Comparison of ENCODE assay signal across 9 cellular contexts in the genomic region with DNA sequence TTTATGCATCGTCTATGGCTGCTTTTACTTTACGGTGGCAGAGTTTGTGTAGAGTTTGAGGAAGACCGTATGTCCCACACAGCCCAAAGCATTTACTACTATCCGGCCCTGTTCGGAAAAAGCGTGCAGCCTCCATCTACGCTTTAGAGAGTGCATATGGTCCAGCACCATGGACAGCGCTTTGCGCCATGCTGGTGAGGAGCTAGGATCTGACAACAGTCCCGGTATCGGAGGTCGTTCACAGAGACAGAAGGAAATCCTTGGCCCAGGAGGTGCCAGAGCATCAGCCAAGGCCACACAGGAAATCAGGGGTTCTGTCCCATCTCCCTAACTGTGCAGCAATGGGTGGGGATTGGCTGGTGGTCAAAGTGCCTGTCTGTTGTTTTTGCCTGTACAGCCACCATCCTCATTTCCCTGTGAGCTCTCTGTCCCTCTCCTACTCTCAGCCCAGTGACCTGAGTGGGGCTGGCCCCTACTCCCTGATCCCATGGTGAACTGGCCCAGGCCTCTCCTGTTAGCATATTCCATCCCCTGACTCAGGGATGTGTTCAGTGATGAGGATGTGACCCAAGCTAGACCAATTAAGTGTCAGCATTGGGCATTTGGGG. TPM values are rescaled to one million over a fixed set of nuclear protein-coding genes. Genes with fewer than 3 reads are reported as not detected.
DNase-seq lines count a peak whose midpoint lies in the region; ATAC-seq, FAIRE-seq and TF ChIP-seq lines count a peak whose summit lies in the region.
"Had no signal": no experiment of that assay in that cellular context is flagged by ENCODE, and none has a peak within 500 bp of the region (broad histone marks: within the 10 kb centered on the region; RNA-seq: fewer than 3 reads in every experiment).

No MANE protein-coding gene starts in this region.

- SMC1A ChIA-PET in GM12878 (lab: Charles Lee; ENCODE audit: uncharacterized antibody, unreplicated experiment), result interaction anchor here (1.0 kb wide), 1 partner anchor 134 kb away, joined by 3 read pairs; no protein-coding TSS in a partner anchor

- no TSS peak for BruUV-seq in GM12878 (replicated peaks; lab: Mats Ljungman, UMichigan)

- CTCF ChIA-PET in SK-N-SH (lab: Yijun Ruan, JAX), result interaction anchor here (1.0 to 1.2 kb wide), 2 partner anchors 9 to 10 kb away, joined by 3 to 4 read pairs; no protein-coding TSS in a partner anchor
- CTCF ChIA-PET in GM12878 (lab: Yijun Ruan, JAX), result no interaction called here

- no peaks in the 10 kb centered on the region for H3K9me2 ChIP-seq in SK-N-SH

- no peak for TF ChIP-seq POLR2A in GM12878 (IDR thresholded peaks at IDR 0.05; ENCODE audit: low read depth, low read length)

- no peak overlapping the region for H3K27ac ChIP-seq in SK-N-SH (ENCODE audit: low read depth in 2 of 2, low read length in 1 of 2)
- H3K27ac ChIP-seq in GM12878 (ENCODE audit: control insufficient read depth, insufficient read depth), result no peak overlapping the region

- in situ Hi-C loops in GM12878 (cut with MboI), result no loop called here

- TF ChIP-seq CTCF in SK-N-SH (IDR thresholded peaks at IDR 0.05) (no peak), GM12878 (IDR thresholded peaks at IDR 0.05 in 2 of 3, conservative IDR thresholded peaks at IDR 0.05 in 1 of 3; ENCODE audit: control insufficient read depth in 2 of 3, extremely low read depth in 1 of 3, insufficient read depth in 1 of 3, low read depth in 3 of 3, low read length in 3 of 3) (no peak), kidney epithelial cell (IDR thresholded peaks at IDR 0.05; ENCODE audit: insufficient read depth, low read length, poor library complexity, severe bottlenecking) (no peak), D721Med (IDR thresholded peaks at IDR 0.05; ENCODE audit: insufficient read depth, missing control alignments) (no peak)

- TF ChIP-seq RAD21 in SK-N-SH (IDR thresholded peaks at IDR 0.05; ENCODE audit: low read length) (no peak), GM12878 (IDR thresholded peaks at IDR 0.05; ENCODE audit: insufficient read depth, low read depth, low read length) (no peak)

- H4K20me1 ChIP-seq in SK-N-SH (ENCODE audit: insufficient read depth) (no peaks in the 10 kb centered on the region), GM12878 (ENCODE audit: control insufficient read depth, insufficient read depth) (no peaks in the 10 kb centered on the region; the same call in 1 of the 2 replicates)

- no peak overlapping the region for H2AFZ ChIP-seq in SK-N-SH (ENCODE audit: low read depth)
- H2AFZ ChIP-seq in GM12878 (ENCODE audit: control insufficient read depth, low read depth, low read length), result no peak overlapping the region

- DNase-seq in GOT3 (lab: John Stamatoyannopoulos, UW) (peak; percentile 10), SK-N-SH (no peak), GM12878 (ENCODE audit: low read depth, low spot score) (no peak), kidney epithelial cell (ENCODE audit: low read depth) (peak; percentile 4), D721Med (ENCODE audit: insufficient read length, low spot score) (no peak)
- DNase-seq in stimulated activated CD8-positive, alpha-beta memory T cell treated with anti-CD3 and anti-CD28 coated beads, Interleukin-15, amount 100 ng/mL, for 1 hour (ENCODE audit: low read depth), result peak; percentile 14

- peak; percentile 59 for ATAC-seq in GM12878
- no peak for ATAC-seq in GM18873 (IDR thresholded peaks at IDR 0.05; ENCODE audit: low FRiP score, unreplicated experiment)
- ATAC-seq in HG03175 (IDR thresholded peaks at IDR 0.05; ENCODE audit: unreplicated experiment), result no peak

- no peaks in the 10 kb centered on the region for H3K36me3 ChIP-seq in SK-N-SH (replicated peaks in 1 of 2; ENCODE audit: control insufficient read depth in 1 of 2, insufficient read depth in 2 of 2, low read length in 1 of 2)
- H3K36me3 ChIP-seq in GM12878 (ENCODE audit: control insufficient read depth in 2 of 2, insufficient read depth in 2 of 2, low read length in 1 of 2), result no peaks in the 10 kb centered on the region
- H3K36me3 ChIP-seq in kidney epithelial cell (ENCODE audit: control insufficient read depth, insufficient read depth, low read length), result no peaks in the 10 kb centered on the region

- no peak overlapping the region for H3K4me3 ChIP-seq in SK-N-SH (ENCODE audit: low read depth in 2 of 2, low read length in 1 of 2)
- H3K4me3 ChIP-seq in GM12878, result no peak overlapping the region
- no peak overlapping the region for H3K4me3 ChIP-seq in kidney epithelial cell (ENCODE audit: low read depth, low read length)

- no peaks in the 10 kb centered on the region for H3K4me1 ChIP-seq in SK-N-SH (ENCODE audit: control insufficient read depth in 1 of 2, insufficient read depth in 2 of 2, low read depth in 1 of 2, low read length in 1 of 2)
- no peaks in the 10 kb centered on the region for H3K4me1 ChIP-seq in GM12878 (ENCODE audit: control insufficient read depth, insufficient read depth, low read length)

- H3K27me3 ChIP-seq in SK-N-SH (ENCODE audit: insufficient read depth) (peaks cover 20% of the 10 kb centered on the region; the same call in 1 of the 2 replicates), GM12878 (replicated peaks in 1 of 2; ENCODE audit: control insufficient read depth in 2 of 2, insufficient read depth in 2 of 2, low read length in 1 of 2) (no peaks in the 10 kb centered on the region; a peak in 2 of 4 replicates), kidney epithelial cell (ENCODE audit: control insufficient read depth, insufficient read depth, low read length) (no peaks in the 10 kb centered on the region)

- H3K4me2 ChIP-seq in SK-N-SH, result no peak overlapping the region
- H3K4me2 ChIP-seq in GM12878 (ENCODE audit: control insufficient read depth, insufficient read depth), result no peak overlapping the region

- WGBS in SK-N-SH (ENCODE audit: low lambda C conversion rate), result 63% methylated on average over 12 of the region's 12 CpGs
- whole genome bisulfite sequencing in GM12878 (ENCODE audit: insufficient coverage, insufficient replicate concordance, low lambda C conversion rate, missing lambda C conversion rate), result 20% methylated on average over 12 of the region's 12 CpGs

- FAIRE-seq in GM12878 (lab: Jason Lieb, UNC), result no peak
- FAIRE-seq in D721Med (lab: Jason Lieb, UNC), result no peak

- POLR2A ChIA-PET in SK-N-SH (lab: Yijun Ruan, JAX) (no interaction called here), GM12878 (lab: Charles Lee) (no interaction called here)

- no peaks in the 10 kb centered on the region for H3F3A ChIP-seq in SK-N-SH (replicated peaks; ENCODE audit: insufficient read depth)

- TF ChIP-seq EP300 in SK-N-SH (IDR thresholded peaks at IDR 0.05; ENCODE audit: borderline replicate concordance in 1 of 2, low read depth in 1 of 2, low read length in 1 of 2) (no peak), GM12878 (IDR thresholded peaks at IDR 0.05; ENCODE audit: borderline replicate concordance in 1 of 2, control insufficient read depth in 1 of 2, low read depth in 2 of 2, low read length in 2 of 2) (no peak)

- H3K79me2 ChIP-seq in SK-N-SH (ENCODE audit: insufficient read depth), result no peaks in the 10 kb centered on the region
- H3K79me2 ChIP-seq in GM12878 (ENCODE audit: control insufficient read depth, insufficient read depth, low read length), result no peaks in the 10 kb centered on the region

- RAD21 ChIA-PET in GM12878 (lab: Charles Lee; ENCODE audit: unreplicated experiment), result interaction anchor here (1.0 kb wide), 1 partner anchor 81 kb away, joined by 3 read pairs; a partner anchor contains a TSS

- H3K9me3 ChIP-seq in SK-N-SH, result no peaks in the 10 kb centered on the region
- H3K9me3 ChIP-seq in GM12878 (replicated peaks; ENCODE audit: control insufficient read depth, insufficient read depth, low read length), result no peaks in the 10 kb centered on the region

- intact Hi-C loops in GM12878 (cut with micrococcal nuclease; ENCODE audit: unreplicated experiment), result no loop called here

- H3K9ac ChIP-seq in SK-N-SH (no peak overlapping the region), GM12878 (ENCODE audit: control insufficient read depth, insufficient read depth, low read length) (no peak overlapping the region)

RNA-seq across cellular contexts. Expression of a gene that starts 16.2 kb away (rescaled TPM):
- not detected in 2 replicates for polyA plus RNA-seq in SK-N-SH (2012; rRNA removed)
- not detected in 2 replicates for polyA plus RNA-seq in SK-N-SH (2012; cell fraction: cytosol; rRNA removed)
- not detected in 2 replicates for polyA plus RNA-seq in SK-N-SH (2012; cell fraction: nucleus; rRNA removed)
- not detected in 2 replicates for total RNA-seq in GM12878 (2013; cell fraction: nucleolus; rRNA removed)
- total RNA-seq in GM12878 (2014; rRNA removed), result not detected in 2 replicates
- total RNA-seq in GM12878 (2014; rRNA removed; fragmentation: Illumina TruSeq; extraction: Trizol), result not detected in 2 replicates
- total RNA-seq in GM12878 (2021), result not detected in 2 replicates
- polyA plus RNA-seq in GM12878 (2011; ENCODE audit: low read depth), result not detected
- 0.07 TPM in 1 of 2 replicates, not detected in the other for polyA plus RNA-seq in GM12878 (2011; rRNA removed)
- polyA plus RNA-seq in GM12878 (2011; cell fraction: cytosol; rRNA removed), result 0.16 and 0.18 TPM in 2 replicates
- 0.55 and 1.3 TPM in 2 replicates for polyA plus RNA-seq in GM12878 (2011; cell fraction: nucleus; rRNA removed)
- not detected in 2 replicates for polyA plus RNA-seq in GM12878 (2012)
- not detected in 2 replicates for polyA plus RNA-seq in GM12878 (2014; fragmentation: Illumina TruSeq; extraction: Trizol)
- not detected for polyA plus RNA-seq in GM12878 (2014; fragmentation: Nextera tagmentation; extraction: Ambion mirVana)
- polyA plus RNA-seq in GM12878 (2014; rRNA removed), result not detected in 2 replicates
- not detected for polyA plus RNA-seq in GM12878 (2016; fragmentation: Nextera tagmentation; extraction: Ambion mirVana)
- polyA minus RNA-seq in GM12878 (2011; rRNA and poly(A)+ RNA removed), result not detected in 2 replicates
- not detected in 2 replicates for polyA minus RNA-seq in GM12878 (2011; cell fraction: cytosol; rRNA and poly(A)+ RNA removed)
- polyA minus RNA-seq in GM12878 (2011; cell fraction: nucleus; rRNA and poly(A)+ RNA removed), result not detected in 2 replicates
- total RNA-seq in kidney epithelial cell, result not detected in 2 replicates
- total RNA-seq: epithelial cell of proximal tubule had no signal

RNA-seq across cellular contexts. Expression of a gene that starts 23.5 kb away (rescaled TPM):
- polyA plus RNA-seq in SK-N-SH (2012; rRNA removed) (not detected in 2 replicates), GM12878 (2011; rRNA removed) (not detected in 2 replicates), GM12878 (2014; fragmentation: Illumina TruSeq; extraction: Trizol) (not detected in 2 replicates), GM12878 (2014; fragmentation: Nextera tagmentation; extraction: Ambion mirVana) (not detected), GM12878 (2014; rRNA removed) (not detected in 2 replicates), GM12878 (2016; fragmentation: Nextera tagmentation; extraction: Ambion mirVana) (not detected)
- polyA plus RNA-seq in SK-N-SH (2012; cell fraction: cytosol; rRNA removed), result not detected in 2 replicates
- polyA plus RNA-seq in SK-N-SH (2012; cell fraction: nucleus; rRNA removed), result not detected in 2 replicates
- total RNA-seq in GM12878 (2013; cell fraction: nucleolus; rRNA removed), result not detected in 2 replicates
- total RNA-seq in GM12878 (2014; rRNA removed) (not detected in 2 replicates), GM12878 (2014; rRNA removed; fragmentation: Illumina TruSeq; extraction: Trizol) (not detected in 2 replicates), GM12878 (2021) (not detected in 2 replicates), kidney epithelial cell (0.68 and 0.92 TPM in 2 replicates)
- not detected for polyA plus RNA-seq in GM12878 (2011; ENCODE audit: low read depth)
- polyA plus RNA-seq in GM12878 (2011; cell fraction: cytosol; rRNA removed), result not detected in 2 replicates
- polyA plus RNA-seq in GM12878 (2011; cell fraction: nucleus; rRNA removed), result 0.09 TPM in 1 of 2 replicates, not detected in the other
- polyA plus RNA-seq in GM12878 (2012), result not detected in 2 replicates
- polyA minus RNA-seq in GM12878 (2011; rRNA and poly(A)+ RNA removed), result not detected in 2 replicates
- polyA minus RNA-seq in GM12878 (2011; cell fraction: cytosol; rRNA and poly(A)+ RNA removed), result not detected in 2 replicates
- polyA minus RNA-seq in GM12878 (2011; cell fraction: nucleus; rRNA and poly(A)+ RNA removed), result not detected in 2 replicates
- total RNA-seq: epithelial cell of proximal tubule had no signal

RNA-seq across cellular contexts. Expression of a gene that starts 27.9 kb away (rescaled TPM):
- polyA plus RNA-seq in SK-N-SH (2012; rRNA removed) (0.21 and 0.37 TPM in 2 replicates), GM12878 (2011; rRNA removed) (0.03 TPM in 1 of 2 replicates, not detected in the other), GM12878 (2014; fragmentation: Illumina TruSeq; extraction: Trizol) (0.08 TPM in 1 of 2 replicates, not detected in the other), GM12878 (2014; fragmentation: Nextera tagmentation; extraction: Ambion mirVana) (not detected), GM12878 (2014; rRNA removed) (0.06 TPM in 1 of 2 replicates, not detected in the other), GM12878 (2016; fragmentation: Nextera tagmentation; extraction: Ambion mirVana) (not detected)
- 0.12 and 0.20 TPM in 2 replicates for polyA plus RNA-seq in SK-N-SH (2012; cell fraction: cytosol; rRNA removed)
- 0.25 and 0.43 TPM in 2 replicates for polyA plus RNA-seq in SK-N-SH (2012; cell fraction: nucleus; rRNA removed)
- 0.39 and 0.69 TPM in 2 replicates for total RNA-seq in GM12878 (2013; cell fraction: nucleolus; rRNA removed)
- total RNA-seq in GM12878 (2014; rRNA removed) (not detected in 2 replicates), GM12878 (2014; rRNA removed; fragmentation: Illumina TruSeq; extraction: Trizol) (not detected in 2 replicates), GM12878 (2021) (not detected in 2 replicates), kidney epithelial cell (0.50 and 1.0 TPM in 2 replicates)
- polyA plus RNA-seq in GM12878 (2011; ENCODE audit: low read depth), result not detected
- polyA plus RNA-seq in GM12878 (2011; cell fraction: cytosol; rRNA removed), result 0.05 and 0.10 TPM in 2 replicates
- polyA plus RNA-seq in GM12878 (2011; cell fraction: nucleus; rRNA removed), result 0.12 and 0.24 TPM in 2 replicates
- 0.07 and 0.18 TPM in 2 replicates for polyA plus RNA-seq in GM12878 (2012)
- 0.10 TPM in 1 of 2 replicates, not detected in the other for polyA minus RNA-seq in GM12878 (2011; rRNA and poly(A)+ RNA removed)
- polyA minus RNA-seq in GM12878 (2011; cell fraction: cytosol; rRNA and poly(A)+ RNA removed), result not detected in 2 replicates
- 0.12 TPM in 1 of 2 replicates, not detected in the other for polyA minus RNA-seq in GM12878 (2011; cell fraction: nucleus; rRNA and poly(A)+ RNA removed)
- total RNA-seq: epithelial cell of proximal tubule had no signal

RNA-seq across cellular contexts. Expression of a gene that starts 39.6 kb away (rescaled TPM):
- polyA plus RNA-seq in SK-N-SH (2012; rRNA removed) (31.8 and 66.7 TPM in 2 replicates), GM12878 (2011; rRNA removed) (1.3 and 2.2 TPM in 2 replicates), GM12878 (2014; fragmentation: Illumina TruSeq; extraction: Trizol) (0.91 TPM in 1 of 2 replicates, not detected in the other), GM12878 (2014; fragmentation: Nextera tagmentation; extraction: Ambion mirVana) (under 1 TPM in 1 of 2 experiments, not detected in 1; 0.07 TPM), GM12878 (2014; rRNA removed) (0.62 and 0.83 TPM in 2 replicates), GM12878 (2016; fragmentation: Nextera tagmentation; extraction: Ambion mirVana) (1 to 10 TPM; 1.2 to 1.8 TPM)
- 22.4 and 36.2 TPM in 2 replicates for polyA plus RNA-seq in SK-N-SH (2012; cell fraction: cytosol; rRNA removed)
- polyA plus RNA-seq in SK-N-SH (2012; cell fraction: nucleus; rRNA removed), result 41.1 and 43.6 TPM in 2 replicates
- total RNA-seq in GM12878 (2013; cell fraction: nucleolus; rRNA removed), result 0.23 and 0.47 TPM in 2 replicates
- total RNA-seq in GM12878 (2014; rRNA removed) (1.0 and 1.9 TPM in 2 replicates), GM12878 (2014; rRNA removed; fragmentation: Illumina TruSeq; extraction: Trizol) (0.45 TPM in 1 of 2 replicates, not detected in the other), GM12878 (2021) (0.51 and 1.5 TPM in 2 replicates), kidney epithelial cell (6.3 and 9.3 TPM in 2 replicates)
- 1.2 TPM for polyA plus RNA-seq in GM12878 (2011; ENCODE audit: low read depth)
- polyA plus RNA-seq in GM12878 (2011; cell fraction: cytosol; rRNA removed), result 1.5 and 1.8 TPM in 2 replicates
- 5.1 and 5.7 TPM in 2 replicates for polyA plus RNA-seq in GM12878 (2011; cell fraction: nucleus; rRNA removed)
- polyA plus RNA-seq in GM12878 (2012), result 1.5 and 1.7 TPM in 2 replicates
- polyA minus RNA-seq in GM12878 (2011; rRNA and poly(A)+ RNA removed), result 1.3 and 6.9 TPM in 2 replicates
- polyA minus RNA-seq in GM12878 (2011; cell fraction: cytosol; rRNA and poly(A)+ RNA removed), result 1.3 and 1.5 TPM in 2 replicates
- 1.7 and 1.9 TPM in 2 replicates for polyA minus RNA-seq in GM12878 (2011; cell fraction: nucleus; rRNA and poly(A)+ RNA removed)

RNA-seq across cellular contexts. Expression of a gene that starts 53.4 kb away (rescaled TPM):
- 6.5 and 7.8 TPM in 2 replicates for polyA plus RNA-seq in SK-N-SH (2012; rRNA removed)
- polyA plus RNA-seq in SK-N-SH (2012; cell fraction: cytosol; rRNA removed), result 1.7 and 3.8 TPM in 2 replicates
- 46.4 and 70.7 TPM in 2 replicates for polyA plus RNA-seq in SK-N-SH (2012; cell fraction: nucleus; rRNA removed)
- 37.1 and 46.1 TPM in 2 replicates for total RNA-seq in GM12878 (2013; cell fraction: nucleolus; rRNA removed)
- 2.1 and 2.9 TPM in 2 replicates for total RNA-seq in GM12878 (2014; rRNA removed)
- 0.55 and 0.76 TPM in 2 replicates for total RNA-seq in GM12878 (2014; rRNA removed; fragmentation: Illumina TruSeq; extraction: Trizol)
- 19.3 and 22.3 TPM in 2 replicates for total RNA-seq in GM12878 (2021)
- 35.3 TPM for polyA plus RNA-seq in GM12878 (2011; ENCODE audit: low read depth)
- 1.2 and 1.8 TPM in 2 replicates for polyA plus RNA-seq in GM12878 (2011; rRNA removed)
- polyA plus RNA-seq in GM12878 (2011; cell fraction: cytosol; rRNA removed), result 2.7 and 3.1 TPM in 2 replicates
- 137 and 211 TPM in 2 replicates for polyA plus RNA-seq in GM12878 (2011; cell fraction: nucleus; rRNA removed)
- 22.5 and 43.9 TPM in 2 replicates for polyA plus RNA-seq in GM12878 (2012)
- polyA plus RNA-seq in GM12878 (2014; fragmentation: Illumina TruSeq; extraction: Trizol), result 1.3 and 3.2 TPM in 2 replicates
- under 1 TPM in 1 of 2 experiments, not detected in 1; 0.05 TPM for polyA plus RNA-seq in GM12878 (2014; fragmentation: Nextera tagmentation; extraction: Ambion mirVana)
- 20.0 and 22.9 TPM in 2 replicates for polyA plus RNA-seq in GM12878 (2014; rRNA removed)
- 1 to 10 TPM; 2.3 to 2.6 TPM for polyA plus RNA-seq in GM12878 (2016; fragmentation: Nextera tagmentation; extraction: Ambion mirVana)
- 2.7 and 11.0 TPM in 2 replicates for polyA minus RNA-seq in GM12878 (2011; rRNA and poly(A)+ RNA removed)
- polyA minus RNA-seq in GM12878 (2011; cell fraction: cytosol; rRNA and poly(A)+ RNA removed), result 1.2 and 3.4 TPM in 2 replicates
- 17.7 and 29.2 TPM in 2 replicates for polyA minus RNA-seq in GM12878 (2011; cell fraction: nucleus; rRNA and poly(A)+ RNA removed)
- 2.8 and 3.5 TPM in 2 replicates for total RNA-seq in kidney epithelial cell

Comparison
In these comparisons a context has a peak if more than half of its experiments do, and no peak if none do; other contexts are left out.
1. DNase-seq: peak in GOT3 (single experiment), kidney epithelial cell (single experiment) and stimulated activated CD8-positive, alpha-beta memory T cell treated with anti-CD3 and anti-CD28 coated beads, Interleukin-15, amount 100 ng/mL, for 1 hour (single experiment); none in SK-N-SH (single experiment), GM12878 (single experiment) and D721Med (single experiment).